Comparison of ENCODE assay signal across 23 cellular contexts in the genomic region with DNA sequence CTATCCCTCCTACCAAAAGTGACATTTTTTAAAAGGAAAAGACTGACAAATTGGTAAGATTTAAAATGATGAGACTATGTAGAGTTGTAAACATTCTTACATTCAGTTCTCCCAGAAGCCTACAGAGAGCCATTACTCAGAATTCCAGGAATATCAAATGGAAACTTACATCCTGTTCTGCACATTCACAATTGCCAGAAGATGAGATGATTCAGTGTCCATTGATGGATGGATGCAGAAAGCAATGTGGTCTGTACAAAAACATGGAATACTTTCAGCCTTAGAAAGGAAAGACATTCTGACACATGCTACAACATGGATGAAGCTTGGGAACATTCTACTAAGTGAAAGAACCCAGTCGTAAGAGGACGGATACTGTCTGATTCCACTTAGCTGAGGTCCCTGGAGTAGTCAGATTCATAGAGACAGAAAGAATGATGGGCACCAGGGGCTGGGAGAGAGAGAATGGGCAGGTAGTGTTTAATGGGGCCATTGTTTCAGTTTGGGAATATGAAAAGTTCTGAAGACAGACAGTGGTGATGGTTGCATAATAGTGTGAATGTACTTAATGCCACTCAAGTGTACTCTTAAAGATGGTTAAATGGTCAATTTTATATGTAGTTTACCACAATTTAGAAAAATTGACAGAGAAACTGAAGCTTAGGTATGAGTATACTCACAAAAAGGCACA.
"Had no signal": no experiment of that assay in that cellular context is flagged by ENCODE, and none has a peak within 500 bp of the region (broad histone marks: within the 10 kb centered on the region; RNA-seq: fewer than 3 reads in every experiment).

No MANE protein-coding gene starts in this region.

- H3K4me3 ChIP-seq: ascending aorta, breast epithelium, left lung, lung, testis, vagina had no signal

- H3K27ac ChIP-seq: ascending aorta, breast epithelium, epithelial cell of prostate, left lung, parathyroid adenoma, testis, vagina had no signal

- H3K27me3 Mint-ChIP-seq: central memory CD8-positive, alpha-beta T cell; naive B cell; stimulated activated naive B cell treated with anti-CD40 and anti-IgM and Interleukin-4, amounts not matched to agents 10 μg/mL and 1 μg/mL and 100 μg/mL, for 72 hours had no signal

- DNase-seq: activated CD4-positive, alpha-beta T cell treated with anti-CD3 and anti-CD28 coated beads for 48 hours; activated CD8-positive, alpha-beta memory T cell treated with anti-CD3 and anti-CD28 coated beads for 24 hours; activated CD8-positive, alpha-beta memory T cell treated with anti-CD3 and anti-CD28 coated beads, Interleukin-2, amount 50 U/mL, for 48 hours; activated naive CD4-positive, alpha-beta T cell treated with Interleukin-2 at 50 U/mL for 16 hours; activated T-cell treated with anti-CD3 and anti-CD28 coated beads, Interleukin-2, amount 50 U/mL, for 4 hours; endodermal cell; foreskin melanocyte; immature natural killer cell; left lung; naive B cell; nucleus accumbens; right cardiac atrium; stimulated activated CD4-positive, alpha-beta T cell treated with anti-CD3 and anti-CD28 coated beads, Interleukin-2, amount 100 ng/mL, for 24 hours; stimulated activated naive B cell treated with anti-CD40 and anti-IgM and Interleukin-4, amounts not matched to agents 10 μg/mL and 1 μg/mL and 100 μg/mL, for 72 hours; testis; trophoblast cell had no signal

- H3K9me3 Mint-ChIP-seq: activated T-cell treated with anti-CD3 and anti-CD28 coated beads, Interleukin-2, amount 50 U/mL, for 4 hours; central memory CD8-positive, alpha-beta T cell; endodermal cell; immature natural killer cell; naive B cell; stimulated activated naive B cell treated with anti-CD40 and anti-IgM and Interleukin-4, amounts not matched to agents 10 μg/mL and 1 μg/mL and 100 μg/mL, for 72 hours had no signal

- H3K4me1 Mint-ChIP-seq: central memory CD8-positive, alpha-beta T cell; immature natural killer cell; stimulated activated naive B cell treated with anti-CD40 and anti-IgM and Interleukin-4, amounts not matched to agents 10 μg/mL and 1 μg/mL and 100 μg/mL, for 72 hours had no signal

- H3K4me1 ChIP-seq: ascending aorta, breast epithelium, left lung, testis, vagina had no signal

- ATAC-seq: activated T-cell treated with anti-CD3 and anti-CD28 coated beads, Interleukin-2, amount 50 U/mL, for 4 hours; left lung; right cardiac atrium; stimulated activated naive B cell treated with anti-CD40 and anti-IgM and Interleukin-4, amounts not matched to agents 10 μg/mL and 1 μg/mL and 100 μg/mL, for 72 hours had no signal

- H3K4me3 Mint-ChIP-seq: activated T-cell treated with anti-CD3 and anti-CD28 coated beads, Interleukin-2, amount 50 U/mL, for 4 hours; central memory CD8-positive, alpha-beta T cell; endodermal cell; immature natural killer cell; naive B cell; stimulated activated naive B cell treated with anti-CD40 and anti-IgM and Interleukin-4, amounts not matched to agents 10 μg/mL and 1 μg/mL and 100 μg/mL, for 72 hours had no signal

- H3K27ac Mint-ChIP-seq: endodermal cell; stimulated activated naive B cell treated with anti-CD40 and anti-IgM and Interleukin-4, amounts not matched to agents 10 μg/mL and 1 μg/mL and 100 μg/mL, for 72 hours had no signal

- H3K27me3 ChIP-seq: ascending aorta, breast epithelium, left lung, testis, vagina had no signal

- H3K9me3 ChIP-seq: ascending aorta, breast epithelium, left lung, testis, vagina had no signal
